28 cellular contexts compared by ENCODE assay signal in genomic region chr9:126652140-126652558, GRCh38. TPM values are rescaled to one million over a fixed set of nuclear protein-coding genes. Genes with fewer than 3 reads are reported as not detected.
DNase-seq lines count a peak whose midpoint lies in the region; ATAC-seq and TF ChIP-seq lines count a peak whose summit lies in the region.
"Had no signal": no experiment of that assay in that cellular context is flagged by ENCODE, and none has a peak within 500 bp of the region (broad histone marks: within the 10 kb centered on the region; RNA-seq: fewer than 3 reads in every experiment).

No MANE protein-coding gene starts in this region.

- no peak overlapping the region for H3K27ac ChIP-seq in body of pancreas
- H3K27ac ChIP-seq: HL-60, prostate gland had no signal

- ATAC-seq in body of pancreas (peak; percentile 72), HG02678 (IDR thresholded peaks at IDR 0.05; ENCODE audit: unreplicated experiment) (no peak)
- ATAC-seq: activated T-cell treated with anti-CD3 and anti-CD28 coated beads, Interleukin-2, amount 50 U/mL, for 4 hours; naive thymus-derived CD8-positive, alpha-beta T cell; SK-N-SH treated with all-trans-retinoic acid at 6 μM for 48 hours; stimulated activated naive CD8-positive, alpha-beta T cell treated with anti-CD3 and anti-CD28 coated beads, Interleukin-15, Interleukin-2, amounts not matched to agents 100 U/mL and 50 U/mL, for 24 hours had no signal

- WGBS in body of pancreas, 2 donors, result 0 to 5% methylated on average over 4 to 17 of the region's 17 CpGs

- no peaks in the 10 kb centered on the region for H3K36me3 ChIP-seq in body of pancreas (replicated peaks in 1 of 2; ENCODE audit: insufficient read depth in 1 of 2, low read depth in 2 of 2)
- H3K36me3 ChIP-seq: MG63, prostate gland had no signal

- H3K9me3 Mint-ChIP-seq in activated CD4-positive, alpha-beta T cell treated with anti-CD3 and anti-CD28 coated beads, Interleukin-2, amount 10 ng/mL, durations not matched to agents 24 days and 14 days, result no peaks in the 10 kb centered on the region
- H3K9me3 Mint-ChIP-seq: activated B cell treated with CpG ODN at 0.5 μM for 24 hours; activated T-cell treated with anti-CD3 and anti-CD28 coated beads, Interleukin-2, amount 50 U/mL, for 4 hours; naive thymus-derived CD8-positive, alpha-beta T cell had no signal

- peaks cover 45% of the 10 kb centered on the region for H3K27me3 Mint-ChIP-seq in activated CD4-positive, alpha-beta T cell treated with anti-CD3 and anti-CD28 coated beads, Interleukin-2, amount 10 ng/mL, durations not matched to agents 24 days and 14 days

- H3K9me3 ChIP-seq in body of pancreas, result no peaks in the 10 kb centered on the region
- H3K9me3 ChIP-seq: MG63, prostate gland had no signal

- DNase-seq in NCI-H345 (lab: John Stamatoyannopoulos, UW) (peak; percentile 18), NCI-H345 treated with DMSO at 0.1 percent for 48 hours (lab: John Stamatoyannopoulos, UW; ENCODE audit: unreplicated experiment) (no peak), body of pancreas (peak in 3 of 4 donors; percentile 29 to 45 (median 44)), mucosa of gallbladder (ENCODE audit: low spot score) (peak; percentile 61), NCI-H187 (lab: John Stamatoyannopoulos, UW) (no peak), NCI-H2107 treated with DMSO at 0.1 percent for 48 hours (lab: John Stamatoyannopoulos, UW; ENCODE audit: unreplicated experiment) (no peak)
- no peak for DNase-seq in activated CD4-positive, alpha-beta T cell treated with anti-CD3 and anti-CD28 coated beads, Interleukin-2, amount 10 ng/mL, durations not matched to agents 24 days and 14 days
- DNase-seq: activated B cell treated with CpG ODN at 0.5 μM for 24 hours; activated CD8-positive, alpha-beta memory T cell treated with anti-CD3 and anti-CD28 coated beads for 24 hours; activated naive CD4-positive, alpha-beta T cell treated with Interleukin-2 at 50 U/mL for 16 hours; activated T-cell treated with anti-CD3 and anti-CD28 coated beads, Interleukin-2, amount 50 U/mL, for 4 hours; anterior cingulate cortex; foreskin melanocyte; hippocampal formation; IMR-90; MG63; naive thymus-derived CD8-positive, alpha-beta T cell; NCI-H1694; NCI-H446 treated with DMSO at 0.1 percent for 48 hours; stimulated activated CD4-positive, alpha-beta T cell treated with anti-CD3 and anti-CD28 coated beads, Interleukin-2, amount 100 ng/mL, for 48 hours; stimulated activated naive CD8-positive, alpha-beta T cell treated with anti-CD3 and anti-CD28 coated beads, Interleukin-15, Interleukin-2, amounts not matched to agents 100 U/mL and 50 U/mL, for 24 hours had no signal

- no peak for TF ChIP-seq POLR2A in body of pancreas (IDR thresholded peaks at IDR 0.05)

- no peak overlapping the region for H3K4me3 ChIP-seq in body of pancreas
- H3K4me3 ChIP-seq: MG63, prostate gland had no signal

- no peak overlapping the region for H3K4me3 Mint-ChIP-seq in activated CD4-positive, alpha-beta T cell treated with anti-CD3 and anti-CD28 coated beads, Interleukin-2, amount 10 ng/mL, durations not matched to agents 24 days and 14 days
- H3K4me3 Mint-ChIP-seq: activated B cell treated with CpG ODN at 0.5 μM for 24 hours; activated T-cell treated with anti-CD3 and anti-CD28 coated beads, Interleukin-2, amount 50 U/mL, for 4 hours; B cell; naive thymus-derived CD8-positive, alpha-beta T cell had no signal

- peaks cover 9% of the 10 kb centered on the region for H3K4me1 ChIP-seq in body of pancreas
- H3K4me1 ChIP-seq: prostate gland had no signal

- H3K4me1 Mint-ChIP-seq in activated CD4-positive, alpha-beta T cell treated with anti-CD3 and anti-CD28 coated beads, Interleukin-2, amount 10 ng/mL, durations not matched to agents 24 days and 14 days, result no peaks in the 10 kb centered on the region
- H3K4me1 Mint-ChIP-seq: activated B cell treated with CpG ODN at 0.5 μM for 24 hours; B cell; naive thymus-derived CD8-positive, alpha-beta T cell had no signal

- no peaks in the 10 kb centered on the region for H3K36me3 Mint-ChIP-seq in activated CD4-positive, alpha-beta T cell treated with anti-CD3 and anti-CD28 coated beads, Interleukin-2, amount 10 ng/mL, durations not matched to agents 24 days and 14 days (ENCODE audit: low read depth)
- H3K36me3 Mint-ChIP-seq: naive thymus-derived CD8-positive, alpha-beta T cell had no signal

- H3K27me3 ChIP-seq in body of pancreas, result no peaks in the 10 kb centered on the region
- H3K27me3 ChIP-seq: MG63 had no signal

- no peak for TF ChIP-seq CTCF in body of pancreas (IDR thresholded peaks at IDR 0.05)

- intact Hi-C loops in body of pancreas (cut with DNase I), result no loop called here
- intact Hi-C loops in activated CD4-positive, alpha-beta T cell treated with anti-CD3 and anti-CD28 coated beads, Interleukin-2, amount 10 ng/mL, durations not matched to agents 24 days and 14 days (cut with micrococcal nuclease), result no loop called here

- H3K27ac Mint-ChIP-seq in activated CD4-positive, alpha-beta T cell treated with anti-CD3 and anti-CD28 coated beads, Interleukin-2, amount 10 ng/mL, durations not matched to agents 24 days and 14 days, result no peak overlapping the region
- H3K27ac Mint-ChIP-seq: activated B cell treated with CpG ODN at 0.5 μM for 24 hours, B cell had no signal

RNA-seq across cellular contexts. Expression of gene LMX1B, which starts 38.4 kb away (rescaled TPM):
- total RNA-seq in body of pancreas (under 1 TPM in 1 of 2 donors, not detected in 1; 0.26 TPM), mucosa of gallbladder (0.17 TPM)
- not detected in 2 replicates for total RNA-seq in activated CD4-positive, alpha-beta T cell treated with anti-CD3 and anti-CD28 coated beads, Interleukin-2, amount 10 ng/mL, durations not matched to agents 24 days and 14 days
- total RNA-seq: activated B cell treated with CpG ODN at 0.5 μM for 24 hours; activated T-cell treated with anti-CD3 and anti-CD28 coated beads, Interleukin-2, amount 50 U/mL, for 4 hours; B cell; IMR-90; naive thymus-derived CD8-positive, alpha-beta T cell; RPMI7951; ureter had no signal

Comparison
In these comparisons a context has a peak if more than half of its experiments do, and no peak if none do; other contexts are left out.
1. DNase-seq: peak in NCI-H345 (single experiment), body of pancreas (3 of 4) and mucosa of gallbladder (single experiment); none in NCI-H345 treated with DMSO at 0.1 percent for 48 hours (single experiment), NCI-H187 (0 of 2), NCI-H2107 treated with DMSO at 0.1 percent for 48 hours (single experiment) and activated CD4-positive, alpha-beta T cell treated with anti-CD3 and anti-CD28 coated beads, Interleukin-2, amount 10 ng/mL, durations not matched to agents 24 days and 14 days (single experiment).